18 cellular contexts compared by ENCODE assay signal in the genomic region with DNA sequence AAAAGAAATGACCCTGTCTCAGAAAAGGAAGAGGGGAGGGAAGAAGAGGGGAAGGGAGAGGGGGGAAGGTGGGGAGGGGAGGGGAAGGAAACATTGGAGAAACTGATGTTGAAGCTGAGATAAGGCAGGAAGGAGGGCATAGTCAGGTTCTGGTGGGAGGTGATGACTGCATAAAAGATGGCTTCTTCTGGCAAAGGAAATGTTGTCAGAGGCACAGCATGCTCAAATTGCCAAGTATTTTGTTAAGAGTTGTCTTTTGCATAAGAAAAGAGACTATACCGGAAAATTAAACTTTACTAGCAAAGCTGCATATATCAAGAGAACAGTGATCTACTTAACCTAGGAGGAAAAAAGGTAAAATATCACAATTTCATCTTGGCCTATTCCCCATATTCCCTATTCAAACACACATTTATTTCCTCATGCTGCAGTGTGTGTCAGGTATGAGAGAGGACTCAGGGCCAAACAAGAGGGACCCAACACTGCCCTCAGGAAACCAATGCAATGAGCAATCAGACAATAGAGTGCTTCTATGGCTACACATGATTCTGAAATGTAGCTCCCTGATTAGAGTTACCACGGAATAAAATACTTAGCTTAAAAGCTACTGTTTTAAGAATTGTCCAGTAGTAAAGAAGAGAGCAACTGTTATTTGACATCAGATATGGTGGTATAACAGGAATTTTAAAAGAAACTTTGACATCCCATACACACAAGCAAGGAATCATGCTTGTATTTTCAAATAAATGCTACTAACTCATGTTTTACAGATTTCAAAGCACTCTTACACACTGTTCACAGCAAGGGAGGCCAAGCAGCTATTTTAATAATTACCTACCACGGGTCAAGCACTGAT.
A peak's percentile ranks its signal among the peaks of the same experiment; 100 is the strongest.
DNase-seq lines count a peak whose midpoint lies in the region; ATAC-seq, FAIRE-seq and TF ChIP-seq lines count a peak whose summit lies in the region.
"Had no signal": no experiment of that assay in that cellular context is flagged by ENCODE, and none has a peak within 500 bp of the region (broad histone marks: within the 10 kb centered on the region; RNA-seq: fewer than 3 reads in every experiment).

No MANE protein-coding gene starts in this region.

- no peak overlapping the region for H4K5ac ChIP-seq in H1 (ENCODE audit: insufficient read length, low read depth, low read length)

- H2BK20ac ChIP-seq in H1 (ENCODE audit: low read length), result no peak overlapping the region

- POLR2A ChIA-PET in H1 (lab: Charles Lee; ENCODE audit: partially characterized antibody), result interaction anchor here (0.9 to 1.4 kb wide), 3 partner anchors 10 to 23 kb away, joined by 3 to 9 read pairs (median 3); no protein-coding TSS in a partner anchor

- H3K9ac ChIP-seq in H1 (replicated peaks in 1 of 4; ENCODE audit: extremely low read depth in 1 of 4, low read depth in 3 of 4, low read length in 3 of 4), result no peak overlapping the region

- H3K56ac ChIP-seq in H1 (replicated peaks; ENCODE audit: insufficient read length, low read depth, low read length), result no peak overlapping the region

- no peak overlapping the region for H3K18ac ChIP-seq in H1 (ENCODE audit: extremely low read depth, low read length)

- DNase-seq in CD4-positive, CD25-positive, alpha-beta regulatory T cell, result no peak
- peak; percentile 49 for DNase-seq in NCI-H146 treated with DMSO at 0.1 percent for 48 hours (lab: John Stamatoyannopoulos, UW; ENCODE audit: unreplicated experiment)
- peak in 1 of 2 experiments; percentile 13 for DNase-seq in H1 (ENCODE audit: low read depth in 1 of 2, low spot score in 2 of 2)
- DNase-seq in memory B cell (ENCODE audit: low spot score in 2 of 2), result no peak
- no peak for DNase-seq in NCI-H2107 treated with DMSO at 0.1 percent for 48 hours (lab: John Stamatoyannopoulos, UW; ENCODE audit: unreplicated experiment)
- no peak for DNase-seq in cortex of kidney (lab: John Stamatoyannopoulos, UW)
- DNase-seq: activated CD4-positive, alpha-beta T cell treated with anti-CD3 and anti-CD28 coated beads, Interleukin-2, amount 50 U/mL, for 4 hours; Caco-2; effector memory CD4-positive, alpha-beta T cell; NCI-H187 treated with DMSO at 0.1 percent for 48 hours; Peyer's patch; stimulated activated CD4-positive, alpha-beta T cell treated with anti-CD3 and anti-CD28 coated beads, Interleukin-2, amount 100 ng/mL, for 24 hours had no signal

- peak; percentile 28 for FAIRE-seq in H1 (lab: Jason Lieb, UNC)
- FAIRE-seq: G401.6 had no signal

- H4K91ac ChIP-seq in H1 (replicated peaks; ENCODE audit: insufficient read length, low read length), result no peak overlapping the region

- H3K14ac ChIP-seq in H1 (ENCODE audit: insufficient read length), result no peak overlapping the region

- H2AK5ac ChIP-seq in H1 (ENCODE audit: low read depth, low read length), result no peak overlapping the region

- no peak overlapping the region for H3K4me2 ChIP-seq in H1 (ENCODE audit: insufficient read depth in 1 of 2, low read depth in 2 of 2, low read length in 2 of 2)

- no peaks in the 10 kb centered on the region for H3K9me3 ChIP-seq in CD4-positive, CD25-positive, alpha-beta regulatory T cell (ENCODE audit: control insufficient read depth in 2 of 2, low read length in 2 of 2)
- H3K9me3 ChIP-seq in H1 (ENCODE audit: insufficient read depth in 2 of 2, low read depth in 1 of 2, low read length in 1 of 2), result no peaks in the 10 kb centered on the region
- H3K9me3 ChIP-seq: Caco-2, HAP-1, Peyer's patch had no signal

- no peak overlapping the region for H4K8ac ChIP-seq in H1 (ENCODE audit: extremely low read depth, insufficient read depth, low read length)

- H2AFZ ChIP-seq in H1 (ENCODE audit: low read length), result no peak overlapping the region

- TF ChIP-seq EP300 in H1 (IDR thresholded peaks at IDR 0.05; ENCODE audit: borderline replicate concordance in 1 of 2, low read depth in 2 of 2, low read length in 2 of 2), result no peak

- WGBS in H1 (ENCODE audit: extremely low coverage in 1 of 2, insufficient coverage in 1 of 2, insufficient read length in 1 of 2, insufficient replicate concordance in 2 of 2, low coverage in 1 of 2, low lambda C conversion rate in 2 of 2, missing lambda C conversion rate in 1 of 2), 2 experiments, result 68% methylated on average over 3 of the region's 3 CpGs; no CpG with 5 or more reads in 1 of the 2 experiments

- CTCF ChIA-PET in H1 (lab: Charles Lee; ENCODE audit: partially characterized antibody), result interaction anchor here (0.8 kb wide), 1 partner anchor 31 kb away, joined by 3 read pairs; no protein-coding TSS in a partner anchor

- no peak overlapping the region for H2BK120ac ChIP-seq in H1 (replicated peaks; ENCODE audit: low read depth, low read length)

- no peak for ATAC-seq in CD4-positive, CD25-positive, alpha-beta regulatory T cell (ENCODE audit: low read depth in 2 of 2)
- no peak for ATAC-seq in memory B cell (ENCODE audit: low read depth)
- ATAC-seq in HG02610 (IDR thresholded peaks at IDR 0.05; ENCODE audit: unreplicated experiment), result no peak
- ATAC-seq in GM21381 (IDR thresholded peaks at IDR 0.05; ENCODE audit: unreplicated experiment), result no peak
- ATAC-seq: activated naive CD4-positive, alpha-beta T cell treated with anti-CD3 and anti-CD28 coated beads, Interleukin-2, amount 50 U/mL, for 72 hours had no signal

- peaks cover 48% of the 10 kb centered on the region for H3K36me3 Mint-ChIP-seq in CD4-positive, CD25-positive, alpha-beta regulatory T cell
- H3K36me3 Mint-ChIP-seq in memory B cell, result peaks cover 28% of the 10 kb centered on the region

- H3K27ac Mint-ChIP-seq in CD4-positive, CD25-positive, alpha-beta regulatory T cell, result peak overlapping the region in 2 of 3 donors; percentile 5 to 76
- H3K27ac Mint-ChIP-seq in memory B cell, result peak overlapping the region; percentile 37

- H3K23ac ChIP-seq in H1 (ENCODE audit: insufficient read length), result no peak overlapping the region

- H3K4me1 Mint-ChIP-seq in CD4-positive, CD25-positive, alpha-beta regulatory T cell, result peaks cover 0 to 11% (median 6%) of the 10 kb centered on the region in 4 donors
- H3K4me1 Mint-ChIP-seq in memory B cell, result peaks cover 2% of the 10 kb centered on the region

- no peak for TF ChIP-seq POLR2A in H1 (IDR thresholded peaks at IDR 0.05; ENCODE audit: control extremely low read depth in 1 of 2, low read depth in 2 of 2, low read length in 2 of 2)

- no peaks in the 10 kb centered on the region for H3K27me3 Mint-ChIP-seq in CD4-positive, CD25-positive, alpha-beta regulatory T cell
- H3K27me3 Mint-ChIP-seq in memory B cell, result no peaks in the 10 kb centered on the region

- no peak for TF ChIP-seq CTCF in H1 (IDR thresholded peaks at IDR 0.05; ENCODE audit: control extremely low read depth in 1 of 3, insufficient read depth in 1 of 3, low read depth in 1 of 3, low read length in 3 of 3)

- no peak overlapping the region for H2BK15ac ChIP-seq in H1 (ENCODE audit: low read length)

- no peak overlapping the region for H3K4me3 Mint-ChIP-seq in CD4-positive, CD25-positive, alpha-beta regulatory T cell
- H3K4me3 Mint-ChIP-seq in memory B cell, result no peak overlapping the region

- H4K20me1 ChIP-seq in H1 (replicated peaks in 1 of 2; ENCODE audit: control insufficient read depth in 1 of 2, insufficient read depth in 2 of 2, low read length in 2 of 2), result no peaks in the 10 kb centered on the region

- no peaks in the 10 kb centered on the region for H3K9me3 Mint-ChIP-seq in CD4-positive, CD25-positive, alpha-beta regulatory T cell
- no peaks in the 10 kb centered on the region for H3K9me3 Mint-ChIP-seq in memory B cell
- H3K9me3 Mint-ChIP-seq: activated naive CD4-positive, alpha-beta T cell treated with anti-CD3 and anti-CD28 coated beads, Interleukin-2, amount 50 U/mL, for 72 hours had no signal

- no peak for TF ChIP-seq RAD21 in H1 (IDR thresholded peaks at IDR 0.05 in 1 of 2, conservative IDR thresholded peaks at IDR 0.05 in 1 of 2; ENCODE audit: low read depth in 2 of 2, low read length in 2 of 2)

- no peaks in the 10 kb centered on the region for H3K4me1 ChIP-seq in CD4-positive, CD25-positive, alpha-beta regulatory T cell (ENCODE audit: control insufficient read depth, insufficient read depth, low read length, poor library complexity, severe bottlenecking)
- H3K4me1 ChIP-seq in H1 (replicated peaks in 1 of 4; ENCODE audit: control insufficient read depth in 3 of 4, insufficient read depth in 4 of 4, low read length in 3 of 4), result peaks cover 0 to 7% (median 3%) of the 10 kb centered on the region in 4 experiments; a peak in 3 of 7 replicates
- H3K4me1 ChIP-seq: Peyer's patch had no signal

- no peaks in the 10 kb centered on the region for H3K79me1 ChIP-seq in H1 (ENCODE audit: low read depth, low read length)

- H3K27me3 ChIP-seq in CD4-positive, CD25-positive, alpha-beta regulatory T cell (ENCODE audit: control insufficient read depth, insufficient read depth, low read length), result no peaks in the 10 kb centered on the region
- no peaks in the 10 kb centered on the region for H3K27me3 ChIP-seq in H1 (replicated peaks in 1 of 4; ENCODE audit: control insufficient read depth in 3 of 4, extremely low read depth in 1 of 4, insufficient read depth in 3 of 4, low read length in 3 of 4)
- H3K27me3 ChIP-seq: Peyer's patch had no signal

- H2BK12ac ChIP-seq in H1 (ENCODE audit: low read depth, low read length), result no peak overlapping the region

- H2BK5ac ChIP-seq in H1 (ENCODE audit: low read depth, low read length), result no peak overlapping the region; the same call in 1 of the 2 replicates

- peaks cover 58% of the 10 kb centered on the region for H3K36me3 ChIP-seq in CD4-positive, CD25-positive, alpha-beta regulatory T cell (ENCODE audit: control insufficient read depth, insufficient read depth, low read length)
- H3K36me3 ChIP-seq in H1 (ENCODE audit: control insufficient read depth in 2 of 4, insufficient read depth in 4 of 4, low read length in 3 of 4), result peaks cover 0 to 19% (median 3%) of the 10 kb centered on the region in 4 experiments; a peak in 5 of 8 replicates
- H3K36me3 ChIP-seq: HAP-1 had no signal

- H3K79me2 ChIP-seq in H1 (ENCODE audit: control insufficient read depth in 1 of 2, insufficient read depth in 2 of 2, low read length in 2 of 2), result no peaks in the 10 kb centered on the region

- no peak overlapping the region for H3K27ac ChIP-seq in CD4-positive, CD25-positive, alpha-beta regulatory T cell (ENCODE audit: insufficient read depth, low read length, poor library complexity, severe bottlenecking)
- H3K27ac ChIP-seq in H1 (ENCODE audit: low read depth, low read length), result no peak overlapping the region

- no peaks in the 10 kb centered on the region for H3K23me2 ChIP-seq in H1 (ENCODE audit: low read depth, low read length)

- no peak overlapping the region for H3K4me3 ChIP-seq in CD4-positive, CD25-positive, alpha-beta regulatory T cell (ENCODE audit: low read depth, low read length)
- H3K4me3 ChIP-seq in H1 (ENCODE audit: extremely low read depth in 1 of 4, insufficient read depth in 2 of 4, low read depth in 3 of 4, low read length in 4 of 4), result no peak overlapping the region
- H3K4me3 ChIP-seq: HAP-1, lung, Peyer's patch had no signal

- no peak overlapping the region for H3K4ac ChIP-seq in H1 (replicated peaks; ENCODE audit: insufficient read length, low read depth, low read length)

TF ChIP-seq in H1, 55 proteins besides CTCF, POLR2A, EP300 and RAD21:
- TF ChIP-seq KDM5A (IDR thresholded peaks at IDR 0.05; ENCODE audit: low read length), result no peak
TF ChIP-seq in H1: peak in this region for 0.
